1 cellular context compared by ENCODE assay signal in genomic region chr1:173960625-173961024, GRCh38.
TF ChIP-seq lines count a peak whose summit lies in the region.

No MANE protein-coding gene starts in this region.

TF ChIP-seq in GM23338, 12 proteins besides CTCF, POLR2A, EP300 and RAD21 (continued from another document):
- TF ChIP-seq ZNF462 (CRISPR knock-in tag; IDR thresholded peaks at IDR 0.05) (no peak), ZNF114 (CRISPR knock-in tag; IDR thresholded peaks at IDR 0.05) (no peak), JUNB (IDR thresholded peaks at IDR 0.05; ENCODE audit: unreplicated experiment) (no peak), ZNF331 (CRISPR knock-in tag; IDR thresholded peaks at IDR 0.05; ENCODE audit: low read depth) (no peak)
- TF ChIP-seq, protein P1, sequence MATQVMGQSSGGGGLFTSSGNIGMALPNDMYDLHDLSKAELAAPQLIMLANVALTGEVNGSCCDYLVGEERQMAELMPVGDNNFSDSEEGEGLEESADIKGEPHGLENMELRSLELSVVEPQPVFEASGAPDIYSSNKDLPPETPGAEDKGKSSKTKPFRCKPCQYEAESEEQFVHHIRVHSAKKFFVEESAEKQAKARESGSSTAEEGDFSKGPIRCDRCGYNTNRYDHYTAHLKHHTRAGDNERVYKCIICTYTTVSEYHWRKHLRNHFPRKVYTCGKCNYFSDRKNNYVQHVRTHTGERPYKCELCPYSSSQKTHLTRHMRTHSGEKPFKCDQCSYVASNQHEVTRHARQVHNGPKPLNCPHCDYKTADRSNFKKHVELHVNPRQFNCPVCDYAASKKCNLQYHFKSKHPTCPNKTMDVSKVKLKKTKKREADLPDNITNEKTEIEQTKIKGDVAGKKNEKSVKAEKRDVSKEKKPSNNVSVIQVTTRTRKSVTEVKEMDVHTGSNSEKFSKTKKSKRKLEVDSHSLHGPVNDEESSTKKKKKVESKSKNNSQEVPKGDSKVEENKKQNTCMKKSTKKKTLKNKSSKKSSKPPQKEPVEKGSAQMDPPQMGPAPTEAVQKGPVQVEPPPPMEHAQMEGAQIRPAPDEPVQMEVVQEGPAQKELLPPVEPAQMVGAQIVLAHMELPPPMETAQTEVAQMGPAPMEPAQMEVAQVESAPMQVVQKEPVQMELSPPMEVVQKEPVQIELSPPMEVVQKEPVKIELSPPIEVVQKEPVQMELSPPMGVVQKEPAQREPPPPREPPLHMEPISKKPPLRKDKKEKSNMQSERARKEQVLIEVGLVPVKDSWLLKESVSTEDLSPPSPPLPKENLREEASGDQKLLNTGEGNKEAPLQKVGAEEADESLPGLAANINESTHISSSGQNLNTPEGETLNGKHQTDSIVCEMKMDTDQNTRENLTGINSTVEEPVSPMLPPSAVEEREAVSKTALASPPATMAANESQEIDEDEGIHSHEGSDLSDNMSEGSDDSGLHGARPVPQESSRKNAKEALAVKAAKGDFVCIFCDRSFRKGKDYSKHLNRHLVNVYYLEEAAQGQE (IDR thresholded peaks at IDR 0.05; ENCODE audit: unreplicated experiment), result no peak
